ENCODE assay signal across 10 cellular contexts in genomic region chr9:135888126-135888765, GRCh38. TPM values are rescaled to one million over a fixed set of nuclear protein-coding genes. Genes with fewer than 3 reads are reported as not detected.
DNase-seq lines count a peak whose midpoint lies in the region; ATAC-seq and TF ChIP-seq lines count a peak whose summit lies in the region.
"Had no signal": no experiment of that assay in that cellular context is flagged by ENCODE, and none has a peak within 500 bp of the region (broad histone marks: within the 10 kb centered on the region; RNA-seq: fewer than 3 reads in every experiment).

No MANE protein-coding gene starts in this region.

- no peaks in the 10 kb centered on the region for H3K9me3 Mint-ChIP-seq in chondrocyte (ENCODE audit: low read depth)

- no peaks in the 10 kb centered on the region for H3K27me3 ChIP-seq in skeletal muscle satellite cell (ENCODE audit: control insufficient read depth, insufficient read depth, low read length)

- H3K36me3 Mint-ChIP-seq in chondrocyte (ENCODE audit: low read depth) = no peaks in the 10 kb centered on the region

- TF ChIP-seq CTCF in chondrocyte (IDR thresholded peaks at IDR 0.05) = no peak

- no peak overlapping the region for H3K27ac Mint-ChIP-seq in chondrocyte (ENCODE audit: unreplicated experiment)

- DNase-seq in NCI-H82 (lab: John Stamatoyannopoulos, UW) = peak; percentile 26
- DNase-seq in NCI-H82 treated with DMSO at 0.1 percent for 48 hours (lab: John Stamatoyannopoulos, UW; ENCODE audit: unreplicated experiment) = no peak
- peak; percentile 70 for DNase-seq in NCI-H69 (lab: John Stamatoyannopoulos, UW)
- DNase-seq in chondrocyte (ENCODE audit: low spot score) = peak; percentile 76
- DNase-seq in NCI-H2081 treated with DMSO at 0.1 percent for 48 hours (lab: John Stamatoyannopoulos, UW) = no peak
- no peak for DNase-seq in glomerular visceral epithelial cell (ENCODE audit: extremely low spot score)
- DNase-seq: mesenchymal stem cell, NCI-H526 treated with DMSO at 0.1 percent for 48 hours had no signal

- H3K27me3 Mint-ChIP-seq in chondrocyte (ENCODE audit: low read depth) = no peaks in the 10 kb centered on the region

- H3K9me3 ChIP-seq in skeletal muscle satellite cell (replicated peaks; ENCODE audit: low read length) = no peaks in the 10 kb centered on the region

- no peaks in the 10 kb centered on the region for H3K36me3 ChIP-seq in skeletal muscle satellite cell (ENCODE audit: insufficient read depth, low read length)

- H3K4me2 ChIP-seq in skeletal muscle satellite cell (ENCODE audit: low read length) = peak overlapping the region; percentile 74

- ATAC-seq in HG02678 (IDR thresholded peaks at IDR 0.05; ENCODE audit: unreplicated experiment) = no peak

- H3K9ac ChIP-seq in skeletal muscle satellite cell (ENCODE audit: low read depth, low read length) = no peak overlapping the region

- H3K4me3 ChIP-seq in skeletal muscle satellite cell (ENCODE audit: low read length) = no peak overlapping the region

- H3K4me1 ChIP-seq in skeletal muscle satellite cell (ENCODE audit: control insufficient read depth, insufficient read depth, low read length) = peaks cover 51% of the 10 kb centered on the region

- H3K4me3 Mint-ChIP-seq in chondrocyte (ENCODE audit: unreplicated experiment) = no peak overlapping the region

- H3K4me1 Mint-ChIP-seq in chondrocyte (ENCODE audit: low read depth) = peaks cover 68% of the 10 kb centered on the region

RNA-seq across cellular contexts. Expression of gene CAMSAP1, which starts 19.1 kb away (rescaled TPM):
- total RNA-seq in chondrocyte = 27.1 to 35.5 TPM (median 27.7 TPM) in 3 replicates
- total RNA-seq in skeletal muscle satellite cell (2012; rRNA removed) = 15.7 and 23.1 TPM in 2 replicates

Comparison
In these comparisons a context has a peak if more than half of its experiments do, and no peak if none do; other contexts are left out.
1. DNase-seq: peak in NCI-H82 (single experiment), NCI-H69 (single experiment) and chondrocyte (single experiment); none in NCI-H82 treated with DMSO at 0.1 percent for 48 hours (single experiment), NCI-H2081 treated with DMSO at 0.1 percent for 48 hours (single experiment) and glomerular visceral epithelial cell (single experiment).